ENCODE assay signal across 19 cellular contexts in genomic region chr4:168021666-168022065, GRCh38.
DNase-seq lines count a peak whose midpoint lies in the region; ATAC-seq and TF ChIP-seq lines count a peak whose summit lies in the region.
"Had no signal": no experiment of that assay in that cellular context is flagged by ENCODE, and none has a peak within 500 bp of the region (broad histone marks: within the 10 kb centered on the region; RNA-seq: fewer than 3 reads in every experiment).

No MANE protein-coding gene starts in this region.

- H2AFZ ChIP-seq in PC-3 (ENCODE audit: low read length) (no peak overlapping the region), fibroblast of lung (ENCODE audit: low read length) (no peak overlapping the region)

- TF ChIP-seq CTCF in PC-3 (conservative IDR thresholded peaks at IDR 0.05; ENCODE audit: low read depth, low read length): no peak
- TF ChIP-seq CTCF in fibroblast of lung (conservative IDR thresholded peaks at IDR 0.05 in 1 of 2, IDR thresholded peaks at IDR 0.05 in 1 of 2; ENCODE audit: low read depth in 1 of 2, low read length in 2 of 2): no peak

- H3K27me3 ChIP-seq in PC-3 (ENCODE audit: low read length): no peaks in the 10 kb centered on the region
- H3K27me3 ChIP-seq in fibroblast of lung (ENCODE audit: control insufficient read depth, insufficient read depth, low read length): no peaks in the 10 kb centered on the region
- H3K27me3 ChIP-seq: pancreas, thyroid gland had no signal

- H3K9ac ChIP-seq in PC-3 (ENCODE audit: low read length) (no peak overlapping the region), fibroblast of lung (ENCODE audit: insufficient read depth, low read length) (no peak overlapping the region)

- no peak overlapping the region for H3K27ac ChIP-seq in PC-3 (ENCODE audit: low read length)
- no peak overlapping the region for H3K27ac ChIP-seq in fibroblast of lung (ENCODE audit: insufficient read depth, low read length)
- H3K27ac ChIP-seq: pancreas, thyroid gland had no signal

- H4K20me1 ChIP-seq in PC-3 (ENCODE audit: low read length) (no peaks in the 10 kb centered on the region), fibroblast of lung (ENCODE audit: control insufficient read depth, extremely low read depth, insufficient read depth, low read length) (no peaks in the 10 kb centered on the region)

- no peak overlapping the region for H3K4me3 ChIP-seq in PC-3 (ENCODE audit: low read length)
- H3K4me3 ChIP-seq in fibroblast of lung (replicated peaks in 1 of 4; ENCODE audit: control extremely low read depth in 1 of 4, insufficient read depth in 1 of 4, low read depth in 3 of 4, low read length in 4 of 4): no peak overlapping the region
- H3K4me3 ChIP-seq: pancreas, thyroid gland had no signal

- DNase-seq in HS-27A (ENCODE audit: low read depth) (peak; percentile 50), PC-3 (peak; percentile 81), fibroblast of lung (ENCODE audit: low read depth in 2 of 2) (peak; percentile 9 to 25), renal cortical epithelial cell (ENCODE audit: low read depth) (peak; percentile 1), middle frontal gyrus (ENCODE audit: extremely low spot score, low spot score) (no peak)
- DNase-seq: activated naive CD4-positive, alpha-beta T cell treated with anti-CD3 and anti-CD28 coated beads, Interleukin-2, amount 10 ng/mL, durations not matched to agents 7 days and 5 days; CD4-positive, CD25-positive, alpha-beta regulatory T cell; natural killer cell; NCI-H1092 treated with DMSO at 0.1 percent for 48 hours; NCI-H2029; NCI-H2227 treated with DMSO at 0.1 percent for 48 hours; NCI-H82; pancreas; right cardiac atrium; stimulated activated naive CD8-positive, alpha-beta T cell treated with anti-CD3 and anti-CD28 coated beads, Interleukin-15, amount 100 ng/mL, for 72 hours; thyroid gland had no signal

- no peaks in the 10 kb centered on the region for H3K36me3 ChIP-seq in PC-3 (ENCODE audit: low read depth, low read length)
- no peaks in the 10 kb centered on the region for H3K36me3 ChIP-seq in fibroblast of lung (ENCODE audit: control insufficient read depth, insufficient read depth, low read length)
- H3K36me3 ChIP-seq: pancreas, thyroid gland had no signal

- no TSS peak for BruUV-seq in PC-3 (replicated peaks; lab: Mats Ljungman, UMichigan)

- POLR2A ChIA-PET in PC-3 (lab: Charles Lee; ENCODE audit: unreplicated experiment): no interaction called here

- intact Hi-C loops in PC-3 (cut with micrococcal nuclease): no loop called here

- no peaks in the 10 kb centered on the region for H3K9me2 ChIP-seq in PC-3 (replicated peaks; ENCODE audit: low read length)

- H3K9me3 ChIP-seq in PC-3 (ENCODE audit: low read length): no peaks in the 10 kb centered on the region
- no peaks in the 10 kb centered on the region for H3K9me3 ChIP-seq in fibroblast of lung (ENCODE audit: control insufficient read depth, insufficient read depth, low read depth, low read length)
- H3K9me3 ChIP-seq: pancreas, thyroid gland had no signal

- H3K79me2 ChIP-seq in PC-3 (ENCODE audit: low read length): no peaks in the 10 kb centered on the region
- H3K79me2 ChIP-seq in fibroblast of lung (ENCODE audit: control insufficient read depth, insufficient read depth, low read length): no peaks in the 10 kb centered on the region

- H3K4me1 ChIP-seq in PC-3 (ENCODE audit: insufficient read depth, low read length): peaks cover 9% of the 10 kb centered on the region
- H3K4me1 ChIP-seq in fibroblast of lung (ENCODE audit: control insufficient read depth, extremely low read depth, insufficient read depth, low read length): no peaks in the 10 kb centered on the region
- H3K4me1 ChIP-seq: pancreas, thyroid gland had no signal

- ATAC-seq in PC-3 (no peak), HG02870 (IDR thresholded peaks at IDR 0.05; ENCODE audit: unreplicated experiment) (no peak), HG03520 (IDR thresholded peaks at IDR 0.05; ENCODE audit: unreplicated experiment) (no peak)
- ATAC-seq: natural killer cell; pancreas; right cardiac atrium; stimulated activated naive CD8-positive, alpha-beta T cell treated with anti-CD3 and anti-CD28 coated beads, Interleukin-15, amount 100 ng/mL, for 72 hours; WTC11 had no signal

- H3K4me2 ChIP-seq in PC-3 (ENCODE audit: low read length): no peak overlapping the region
- H3K4me2 ChIP-seq in fibroblast of lung (ENCODE audit: extremely low read depth, insufficient read depth, low read length): no peak overlapping the region

- CTCF ChIA-PET in PC-3 (lab: Charles Lee): no interaction called here

- no peaks in the 10 kb centered on the region for H3F3A ChIP-seq in PC-3 (ENCODE audit: low read length, unreplicated experiment)
